ENCODE assay signal across 13 cellular contexts in genomic region chr6:1143655-1144054, GRCh38.
"Had no signal": no experiment of that assay in that cellular context is flagged by ENCODE, and none has a peak within 500 bp of the region (broad histone marks: within the 10 kb centered on the region; RNA-seq: fewer than 3 reads in every experiment).

No MANE protein-coding gene starts in this region.

- H3K4me1 ChIP-seq: tibial artery had no signal

- H3K9me3 ChIP-seq: neutrophil had no signal

- DNase-seq: activated CD4-positive, alpha-beta T cell treated with anti-CD3 and anti-CD28 coated beads for 4 hours; activated CD8-positive, alpha-beta T cell treated with anti-CD3 and anti-CD28 coated beads for 36 hours; activated gamma-delta T cell; activated T-cell treated with anti-CD3 and anti-CD28 coated beads, Interleukin-2, amount 50 U/mL, for 4 hours; effector CD8-positive, alpha-beta T cell; left ventricle myocardium superior; naive thymus-derived CD8-positive, alpha-beta T cell; stimulated activated CD4-positive, alpha-beta T cell treated with anti-CD3 and anti-CD28 coated beads, Interleukin-4, amount 100 ng/mL, for 24 hours; stimulated activated naive CD4-positive, alpha-beta T cell; tibial artery had no signal

- H3K36me3 ChIP-seq: neutrophil, tibial artery had no signal

- ATAC-seq: activated CD8-positive, alpha-beta T cell treated with anti-CD3 and anti-CD28 coated beads for 36 hours; activated naive CD4-positive, alpha-beta T cell treated with anti-CD3 and anti-CD28 coated beads, Interleukin-2, amount 50 U/mL, for 72 hours; activated T-cell treated with anti-CD3 and anti-CD28 coated beads, Interleukin-2, amount 50 U/mL, for 4 hours; left ventricle myocardium superior; naive thymus-derived CD8-positive, alpha-beta T cell had no signal

- H3K27ac ChIP-seq: neutrophil, tibial artery had no signal

- H3K4me3 ChIP-seq: skin epidermis, tibial artery had no signal
